ENCODE assay signal across 15 cellular contexts in the genomic region with DNA sequence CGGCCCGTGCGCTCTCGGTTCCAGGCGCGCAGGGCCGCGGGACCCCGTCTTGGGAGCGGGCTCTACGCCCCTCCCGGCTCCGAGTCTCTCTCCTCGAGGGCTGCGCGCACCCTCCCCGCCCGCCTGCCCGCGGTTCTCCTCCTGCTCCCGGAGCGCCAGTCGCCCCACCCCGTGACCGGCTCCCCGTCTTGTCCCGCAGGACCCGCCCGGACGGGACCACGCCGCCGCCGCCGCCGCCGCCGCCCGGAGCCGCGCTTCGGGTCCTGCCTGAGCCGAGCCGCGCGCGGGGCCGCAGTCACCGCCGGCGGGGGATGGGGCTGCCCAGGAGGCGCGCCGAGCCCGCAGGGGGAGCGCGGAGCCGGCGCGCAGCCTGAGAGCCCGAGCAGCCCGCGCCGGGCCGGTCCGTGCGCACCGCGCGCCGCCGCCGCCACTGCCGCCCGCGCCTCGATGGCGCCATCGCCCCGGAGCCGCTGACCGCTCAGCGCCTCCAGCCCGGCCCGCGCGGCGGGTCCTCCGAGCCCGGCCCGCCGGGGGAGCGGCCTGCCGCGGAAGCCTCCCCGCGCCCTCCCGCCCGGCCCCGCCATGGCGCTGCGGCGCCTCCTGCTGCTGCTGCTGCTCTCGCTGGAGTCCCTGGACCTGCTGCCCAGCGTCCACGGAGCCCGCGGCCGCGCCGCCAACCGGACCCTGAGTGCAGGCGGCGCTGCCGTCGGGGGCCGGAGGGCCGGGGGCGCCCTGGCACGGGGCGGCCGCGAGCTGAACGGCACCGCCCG. TPM values are rescaled to one million over a fixed set of nuclear protein-coding genes. Genes with fewer than 3 reads are reported as not detected.
DNase-seq lines count a peak whose midpoint lies in the region; ATAC-seq and TF ChIP-seq lines count a peak whose summit lies in the region.
"Had no signal": no experiment of that assay in that cellular context is flagged by ENCODE, and none has a peak within 500 bp of the region (broad histone marks: within the 10 kb centered on the region; RNA-seq: fewer than 3 reads in every experiment).

SHISA6 (plus strand) TSS at position 373 of the 770 bp plus-strand sequence.

- H3K27ac ChIP-seq in HUES48 (ENCODE audit: low read depth, low read length) = no peak within 1 kb of the TSS
- H3K27ac ChIP-seq in colonic mucosa = no peak within 1 kb of the TSS
- no peak within 1 kb of the TSS for H3K27ac ChIP-seq in aorta (ENCODE audit: low read depth in 1 of 2, low read length in 2 of 2)
- H3K27ac ChIP-seq: HL-60 had no signal

- H3K4me3 ChIP-seq in HUES48 (ENCODE audit: low read depth, low read length) (peak within 1 kb of the TSS; percentile 55), colonic mucosa (peak within 1 kb of the TSS; percentile 20), aorta (ENCODE audit: low read length in 2 of 2) (peak within 1 kb of the TSS in 1 of 2 donors; percentile 22), BE2C (ENCODE audit: low read depth, low read length) (no peak within 1 kb of the TSS)

- peaks cover 30% of the 10 kb centered on the region for H3K4me1 ChIP-seq in HUES48 (ENCODE audit: control insufficient read depth, insufficient read depth, low read length)
- H3K4me1 ChIP-seq in colonic mucosa = no peaks in the 10 kb centered on the region
- H3K4me1 ChIP-seq in aorta (ENCODE audit: control insufficient read depth in 1 of 2, insufficient read depth in 2 of 2, low read length in 2 of 2) = no peaks in the 10 kb centered on the region
- no peaks in the 10 kb centered on the region for H3K4me1 ChIP-seq in BE2C

- TF ChIP-seq CTCF in colonic mucosa (IDR thresholded peaks at IDR 0.05) = no peak
- no peak for TF ChIP-seq CTCF in BE2C (IDR thresholded peaks at IDR 0.05; ENCODE audit: low read depth, low read length)

- peaks cover 0 to 6% of the 10 kb centered on the region in 2 donors for H3K36me3 Mint-ChIP-seq in stimulated activated naive B cell treated with anti-CD40 and anti-IgM and Interleukin-4, amounts not matched to agents 10 μg/mL and 1 μg/mL and 100 μg/mL, for 72 hours
- H3K36me3 Mint-ChIP-seq: stimulated activated effector memory CD8-positive, alpha-beta T cell treated with anti-CD3 and anti-CD28 coated beads, Interleukin-12 subunit alpha, Interleukin-12 subunit beta, amount 100 ng/mL, for 72 hours had no signal

- H3K36me3 ChIP-seq in HUES48 (ENCODE audit: control insufficient read depth, insufficient read depth, low read length) (no peaks in the 10 kb centered on the region), colonic mucosa (no peaks in the 10 kb centered on the region), aorta (ENCODE audit: control insufficient read depth in 1 of 2, insufficient read depth in 2 of 2, low read length in 1 of 2) (no peaks in the 10 kb centered on the region), BE2C (no peaks in the 10 kb centered on the region)
- H3K36me3 ChIP-seq: gastroesophageal sphincter had no signal

- no peaks in the 10 kb centered on the region for H3K9me3 ChIP-seq in HUES48 (ENCODE audit: control insufficient read depth, insufficient read depth, low read length)
- no peaks in the 10 kb centered on the region for H3K9me3 ChIP-seq in colonic mucosa
- H3K9me3 ChIP-seq in aorta (ENCODE audit: control insufficient read depth, low read length) = no peaks in the 10 kb centered on the region
- H3K9me3 ChIP-seq in BE2C = no peaks in the 10 kb centered on the region
- H3K9me3 ChIP-seq: gastroesophageal sphincter had no signal

- peak within 1 kb of the TSS; percentile 60 for H3K27ac Mint-ChIP-seq in stimulated activated naive B cell treated with anti-CD40 and anti-IgM and Interleukin-4, amounts not matched to agents 10 μg/mL and 1 μg/mL and 100 μg/mL, for 72 hours
- H3K27ac Mint-ChIP-seq: stimulated activated effector memory CD8-positive, alpha-beta T cell treated with anti-CD3 and anti-CD28 coated beads, Interleukin-12 subunit alpha, Interleukin-12 subunit beta, amount 100 ng/mL, for 72 hours had no signal

- H3K4me1 Mint-ChIP-seq in stimulated activated naive B cell treated with anti-CD40 and anti-IgM and Interleukin-4, amounts not matched to agents 10 μg/mL and 1 μg/mL and 100 μg/mL, for 72 hours = peaks cover 3 to 6% of the 10 kb centered on the region in 2 donors
- H3K4me1 Mint-ChIP-seq: stimulated activated effector memory CD8-positive, alpha-beta T cell treated with anti-CD3 and anti-CD28 coated beads, Interleukin-12 subunit alpha, Interleukin-12 subunit beta, amount 100 ng/mL, for 72 hours had no signal

- H3K27me3 ChIP-seq in HUES48 (ENCODE audit: control insufficient read depth, insufficient read depth, low read length) (peaks cover 73% of the 10 kb centered on the region), colonic mucosa (peaks cover 26% of the 10 kb centered on the region), aorta (ENCODE audit: control insufficient read depth in 1 of 2, insufficient read depth in 2 of 2, low read length in 1 of 2) (no peaks in the 10 kb centered on the region), BE2C (no peaks in the 10 kb centered on the region)

- H3K9ac ChIP-seq in HUES48 (ENCODE audit: low read depth, low read length) (no peak within 1 kb of the TSS), colonic mucosa (ENCODE audit: low read depth in 2 of 2, low read length in 2 of 2) (no peak within 1 kb of the TSS)

- ATAC-seq in left colon (peak; percentile 26), aorta (ENCODE audit: low FRiP score) (no peak)
- no peak for ATAC-seq in stimulated activated naive B cell treated with anti-CD40 and anti-IgM and Interleukin-4, amounts not matched to agents 10 μg/mL and 1 μg/mL and 100 μg/mL, for 72 hours (replicated peaks)
- ATAC-seq: gastroesophageal sphincter; stimulated activated effector memory CD8-positive, alpha-beta T cell treated with anti-CD3 and anti-CD28 coated beads, Interleukin-12 subunit alpha, Interleukin-12 subunit beta, amount 100 ng/mL, for 72 hours had no signal

- H3K4me3 Mint-ChIP-seq in stimulated activated naive B cell treated with anti-CD40 and anti-IgM and Interleukin-4, amounts not matched to agents 10 μg/mL and 1 μg/mL and 100 μg/mL, for 72 hours = no peak within 1 kb of the TSS
- H3K4me3 Mint-ChIP-seq: stimulated activated effector memory CD8-positive, alpha-beta T cell treated with anti-CD3 and anti-CD28 coated beads, Interleukin-12 subunit alpha, Interleukin-12 subunit beta, amount 100 ng/mL, for 72 hours had no signal

- H3K9me3 Mint-ChIP-seq in stimulated activated naive B cell treated with anti-CD40 and anti-IgM and Interleukin-4, amounts not matched to agents 10 μg/mL and 1 μg/mL and 100 μg/mL, for 72 hours = no peaks in the 10 kb centered on the region

- intact Hi-C loops in colonic mucosa (cut with DNase I) = no loop called here
- intact Hi-C loops in left colon (cut with DNase I, micrococcal nuclease) = no loop called here
- intact Hi-C loops in aorta (cut with DNase I) = no loop called here

- peaks cover 53 to 62% of the 10 kb centered on the region in 2 donors for H3K27me3 Mint-ChIP-seq in stimulated activated naive B cell treated with anti-CD40 and anti-IgM and Interleukin-4, amounts not matched to agents 10 μg/mL and 1 μg/mL and 100 μg/mL, for 72 hours

- DNase-seq in colonic mucosa = no peak
- DNase-seq in left colon = peak in 1 of 2 donors; percentile 21
- DNase-seq in stimulated activated naive B cell treated with anti-CD40 and anti-IgM and Interleukin-4, amounts not matched to agents 10 μg/mL and 1 μg/mL and 100 μg/mL, for 72 hours = no peak
- no peak for DNase-seq in aorta
- no peak for DNase-seq in stimulated activated CD4-positive, alpha-beta T cell treated with anti-CD3 and anti-CD28 coated beads, Interleukin-4, amount 100 ng/mL, for 4 hours
- no peak for DNase-seq in BE2C
- DNase-seq: activated T-cell treated with anti-CD3 and anti-CD28 coated beads, Interleukin-2, amount 50 U/mL, for 1 hour; central memory CD4-positive, alpha-beta T cell; DMS153; NCI-H1092 treated with DMSO at 0.1 percent for 48 hours had no signal

- WGBS in aorta, 2 donors = 1 to 2% methylated on average over 56 to 126 of the region's 126 CpGs

RNA-seq across cellular contexts. Expression of gene SHISA6, which starts in this region (rescaled TPM):
- total RNA-seq in colonic mucosa = under 1 TPM; 0.45 to 0.59 TPM
- total RNA-seq in left colon = under 1 TPM; 0.53 to 0.70 TPM
- total RNA-seq in aorta = under 1 TPM; 0.13 to 0.48 TPM
- polyA plus RNA-seq in aorta = not detected
- not detected for polyA plus RNA-seq in BE2C (2012; ENCODE audit: insufficient read depth, insufficient read length, low read depth)
- total RNA-seq: myocyte had no signal

Comparison
In these comparisons a context has a peak if more than half of its experiments do, and no peak if none do; other contexts are left out.
1. Peak in ATAC-seq in left colon; RNA of the gene not detected or under 1 TPM.